Comparison of ENCODE assay signal across 25 cellular contexts in the genomic region with DNA sequence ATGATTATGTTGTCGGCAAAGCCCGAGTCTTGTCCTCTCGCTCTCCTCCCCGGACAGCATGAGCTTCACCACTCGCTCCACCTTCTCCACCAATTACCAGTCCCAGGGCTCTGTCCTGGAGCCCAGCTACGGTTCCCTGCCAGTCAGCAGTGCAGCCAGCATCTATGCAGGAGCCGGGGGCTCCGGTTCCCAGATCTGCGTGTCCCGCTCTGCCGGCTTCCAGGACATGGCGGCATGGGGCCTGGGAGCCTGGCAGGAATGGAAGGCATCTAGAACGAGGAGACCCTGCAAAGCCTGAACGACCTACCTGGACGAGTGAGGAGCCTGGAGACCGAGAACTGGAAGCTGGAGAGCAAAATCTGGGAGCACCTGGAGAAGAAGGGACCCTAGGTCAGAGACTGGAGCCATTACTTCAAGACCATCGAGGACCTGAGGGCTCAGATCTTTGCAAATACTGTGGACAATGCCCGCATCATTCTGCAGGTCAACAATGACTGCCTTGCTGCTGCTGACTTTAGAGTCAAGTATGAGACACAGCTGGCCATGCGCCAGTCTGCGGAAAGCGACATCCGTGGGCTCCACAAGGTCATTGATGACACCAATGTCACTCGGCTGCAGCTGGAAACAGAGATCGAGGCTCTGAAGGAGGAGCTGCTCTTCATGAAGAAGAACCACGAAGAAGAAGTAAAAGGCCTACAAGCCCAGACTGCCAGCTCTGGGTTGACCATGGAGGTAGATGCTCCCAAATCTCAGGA.
"Had no signal": no experiment of that assay in that cellular context is flagged by ENCODE, and none has a peak within 500 bp of the region (broad histone marks: within the 10 kb centered on the region; RNA-seq: fewer than 3 reads in every experiment).

No MANE protein-coding gene starts in this region.

- H3K36me3 ChIP-seq: colonic mucosa, esophagus muscularis mucosa, esophagus squamous epithelium, gastrocnemius medialis, gastroesophageal sphincter, heart left ventricle, heart right ventricle had no signal

- H3K4me3 Mint-ChIP-seq: dendritic cell treated with granulocyte-macrophage colony-stimulating factor and Interleukin-4, amounts not matched to agents 40 ng/mL and 50 ng/mL, for 4 days; effector memory CD8-positive, alpha-beta T cell; endodermal cell had no signal

- H3K27ac Mint-ChIP-seq: dendritic cell treated with granulocyte-macrophage colony-stimulating factor and Interleukin-4, amounts not matched to agents 40 ng/mL and 50 ng/mL, for 4 days; endodermal cell had no signal

- H3K27me3 ChIP-seq: colonic mucosa, dorsolateral prefrontal cortex, esophagus muscularis mucosa, esophagus squamous epithelium, foreskin keratinocyte, gastrocnemius medialis, gastroesophageal sphincter, heart left ventricle, heart right ventricle had no signal

- H3K9me3 ChIP-seq: colonic mucosa, esophagus muscularis mucosa, esophagus squamous epithelium, gastrocnemius medialis, gastroesophageal sphincter, heart left ventricle, heart right ventricle had no signal

- DNase-seq: colonic mucosa; cortex of kidney; dermis blood vessel endothelial cell; dorsolateral prefrontal cortex; effector CD4-positive, alpha-beta T cell; effector CD8-positive, alpha-beta T cell; effector memory CD4-positive, alpha-beta T cell; effector memory CD8-positive, alpha-beta T cell; erythroblast; esophagus squamous epithelium; foreskin fibroblast; foreskin keratinocyte; foreskin melanocyte; gastrocnemius medialis; glutamatergic neuron; head of caudate nucleus; heart left ventricle; heart right ventricle had no signal

- H3K4me1 ChIP-seq: colonic mucosa, esophagus muscularis mucosa, esophagus squamous epithelium, foreskin keratinocyte, gastrocnemius medialis, gastroesophageal sphincter had no signal

- H3K4me3 ChIP-seq: colonic mucosa, coronary artery, dorsolateral prefrontal cortex, esophagus muscularis mucosa, esophagus squamous epithelium, gastrocnemius medialis, gastroesophageal sphincter, heart left ventricle, heart right ventricle had no signal

- ATAC-seq: effector memory CD8-positive, alpha-beta T cell; esophagus mucosa; foreskin keratinocyte; gastrocnemius medialis; gastroesophageal sphincter; heart left ventricle; heart right ventricle had no signal

- H3K27ac ChIP-seq: colonic mucosa, coronary artery, epithelial cell of prostate, esophagus muscularis mucosa, esophagus squamous epithelium, foreskin keratinocyte, gastrocnemius medialis, gastroesophageal sphincter, heart left ventricle, heart right ventricle had no signal
